28 cellular contexts compared by ENCODE assay signal in genomic region chr6:112595841-112596240, GRCh38.
"Had no signal": no experiment of that assay in that cellular context is flagged by ENCODE, and none has a peak within 500 bp of the region (broad histone marks: within the 10 kb centered on the region; RNA-seq: fewer than 3 reads in every experiment).

No MANE protein-coding gene starts in this region.

- H3K4me3 Mint-ChIP-seq: effector memory CD8-positive, alpha-beta T cell; mesothelial cell of epicardium; naive B cell; nephron; neural progenitor cell; stimulated activated naive CD8-positive, alpha-beta T cell treated with anti-CD3 and anti-CD28 coated beads, Interleukin-15, amount 100 ng/mL, for 72 hours had no signal

- H3K4me1 Mint-ChIP-seq: naive B cell; stimulated activated naive CD8-positive, alpha-beta T cell treated with anti-CD3 and anti-CD28 coated beads, Interleukin-15, amount 100 ng/mL, for 72 hours had no signal

- H3K27ac ChIP-seq: esophagus squamous epithelium, hepatocyte, left lung, neural progenitor cell, parathyroid adenoma, right lobe of liver, suprapubic skin, transverse colon, upper lobe of right lung, uterus had no signal

- H3K27me3 Mint-ChIP-seq: effector memory CD8-positive, alpha-beta T cell; naive B cell; progenitor cell of endocrine pancreas; stimulated activated naive CD8-positive, alpha-beta T cell treated with anti-CD3 and anti-CD28 coated beads, Interleukin-15, amount 100 ng/mL, for 72 hours had no signal

- H3K4me3 ChIP-seq: esophagus squamous epithelium, hepatocyte, left lung, mucosa of descending colon, neural progenitor cell, right lobe of liver, suprapubic skin, transverse colon, upper lobe of right lung, uterus had no signal

- ATAC-seq: effector memory CD8-positive, alpha-beta T cell; left cardiac atrium; left lung; mucosa of descending colon; right lobe of liver; stimulated activated naive CD8-positive, alpha-beta T cell treated with anti-CD3 and anti-CD28 coated beads, Interleukin-15, amount 100 ng/mL, for 72 hours; upper lobe of right lung had no signal

- DNase-seq: cortex of kidney; effector memory CD8-positive, alpha-beta T cell; erythroblast; esophagus squamous epithelium; head of caudate nucleus; kidney; left cardiac atrium; left lung; mesenchymal stem cell; mucosa of descending colon; naive B cell; right lobe of liver; small intestine; stimulated activated CD4-positive, alpha-beta T cell treated with anti-CD3 and anti-CD28 coated beads, Interleukin-15, amount 100 ng/mL, for 24 hours; stimulated activated CD4-positive, alpha-beta T cell treated with anti-CD3 and anti-CD28 coated beads, Interleukin-2, amount 100 ng/mL, for 48 hours; stimulated activated CD8-positive, alpha-beta memory T cell treated with anti-CD3 and anti-CD28 coated beads, Interleukin-4, amount 100 ng/mL, for 48 hours; stimulated activated naive CD4-positive, alpha-beta T cell; stimulated activated naive CD8-positive, alpha-beta T cell treated with anti-CD3 and anti-CD28 coated beads, Interleukin-15, amount 100 ng/mL, for 72 hours; transverse colon; upper lobe of right lung; uterus had no signal

- H3K36me3 Mint-ChIP-seq: naive B cell had no signal

- H3K27ac Mint-ChIP-seq: effector memory CD8-positive, alpha-beta T cell; mesothelial cell of epicardium; naive B cell; nephron; neural progenitor cell; progenitor cell of endocrine pancreas; stimulated activated naive CD8-positive, alpha-beta T cell treated with anti-CD3 and anti-CD28 coated beads, Interleukin-15, amount 100 ng/mL, for 72 hours had no signal
